In genomic region chr2:231514225-231514950, GRCh38 we compare ENCODE assay signal across 8 cellular contexts. TPM values are rescaled to one million over a fixed set of nuclear protein-coding genes. Genes with fewer than 3 reads are reported as not detected.
DNase-seq lines count a peak whose midpoint lies in the region; ATAC-seq, FAIRE-seq and TF ChIP-seq lines count a peak whose summit lies in the region.

No MANE protein-coding gene starts in this region.

- H3K36me3 Mint-ChIP-seq in neural progenitor cell: no peaks in the 10 kb centered on the region

- H3K9me3 ChIP-seq in MM.1S (replicated peaks; ENCODE audit: insufficient read depth, low read length) (no peaks in the 10 kb centered on the region), neural progenitor cell (ENCODE audit: low read depth) (no peaks in the 10 kb centered on the region), stomach smooth muscle (ENCODE audit: control insufficient read depth in 2 of 2, low read length in 2 of 2) (no peaks in the 10 kb centered on the region)

- no peaks in the 10 kb centered on the region for H3K36me3 ChIP-seq in MM.1S (replicated peaks; ENCODE audit: insufficient read depth, low read length)
- H3K36me3 ChIP-seq in neural progenitor cell: no peaks in the 10 kb centered on the region
- no peaks in the 10 kb centered on the region for H3K36me3 ChIP-seq in stomach smooth muscle (ENCODE audit: control insufficient read depth in 2 of 2, insufficient read depth in 2 of 2, low read length in 2 of 2)

- H3K4me3 ChIP-seq in MM.1S (ENCODE audit: low read length): peak overlapping the region; percentile 73
- peak overlapping the region; percentile 54 for H3K4me3 ChIP-seq in neural progenitor cell
- H3K4me3 ChIP-seq in stomach smooth muscle (ENCODE audit: low read length in 2 of 2): peak overlapping the region; percentile 86 to 95

- TF ChIP-seq CTCF in MM.1S (IDR thresholded peaks at IDR 0.05; ENCODE audit: low read length) (no peak), foreskin keratinocyte (conservative IDR thresholded peaks at IDR 0.05) (no peak), neural progenitor cell (IDR thresholded peaks at IDR 0.05) (no peak)

- peak; percentile 88 for FAIRE-seq in G401.6 (lab: Jason Lieb, UNC)

- H3K79me2 ChIP-seq in MM.1S (ENCODE audit: low read length) (no peaks in the 10 kb centered on the region), neural progenitor cell (ENCODE audit: low read depth) (peaks cover 7% of the 10 kb centered on the region)

- H3K9me3 Mint-ChIP-seq in neural progenitor cell: no peaks in the 10 kb centered on the region

- ATAC-seq in foreskin keratinocyte: peak; percentile 99

- H3K9ac ChIP-seq in MM.1S (ENCODE audit: low read length) (peak overlapping the region; percentile 68), neural progenitor cell (no peak overlapping the region), stomach smooth muscle (ENCODE audit: low read length in 2 of 2) (peak overlapping the region; percentile 89 to 99)

- H3K4me1 ChIP-seq in MM.1S (ENCODE audit: low read length): no peaks in the 10 kb centered on the region
- H3K4me1 ChIP-seq in foreskin keratinocyte: peaks cover 4% of the 10 kb centered on the region
- H3K4me1 ChIP-seq in neural progenitor cell: peaks cover 8% of the 10 kb centered on the region
- peaks cover 11% of the 10 kb centered on the region for H3K4me1 ChIP-seq in stomach smooth muscle (ENCODE audit: control insufficient read depth, insufficient read depth, low read length)

- peaks cover 17% of the 10 kb centered on the region for H3K4me1 Mint-ChIP-seq in neural progenitor cell

- H2AFZ ChIP-seq in MM.1S (ENCODE audit: low read length): peak overlapping the region; percentile 94
- H2AFZ ChIP-seq in neural progenitor cell (replicated peaks): peak overlapping the region; percentile 55

- H3K27me3 ChIP-seq in MM.1S (replicated peaks; ENCODE audit: insufficient read depth, low read length) (0 out of 2 replicates have a peak, but pooled peaks cover 5% of the 10 kb centered on the region), foreskin keratinocyte (no peaks in the 10 kb centered on the region), neural progenitor cell (peaks cover 8% of the 10 kb centered on the region), stomach smooth muscle (ENCODE audit: control insufficient read depth in 1 of 2, insufficient read depth in 2 of 2, low read length in 2 of 2) (no peaks in the 10 kb centered on the region)

- 0 out of 2 replicates have a peak, but pooled peaks cover 11% of the 10 kb centered on the region for H3F3A ChIP-seq in MM.1S (ENCODE audit: insufficient read depth, low read length)
- H3F3A ChIP-seq in neural progenitor cell (ENCODE audit: low read depth): no peaks in the 10 kb centered on the region

- peak overlapping the region; percentile 96 for H3K27ac Mint-ChIP-seq in neural progenitor cell

- peak overlapping the region; percentile 89 for H3K4me2 ChIP-seq in MM.1S (ENCODE audit: low read depth, low read length)
- H3K4me2 ChIP-seq in neural progenitor cell: peak overlapping the region; percentile 78

- DNase-seq in HCEC 1CT: peak; percentile 95
- DNase-seq in MM.1S: peak; percentile 96
- peak; percentile 93 for DNase-seq in SHP77 treated with DMSO at 0.1 percent for 48 hours (lab: John Stamatoyannopoulos, UW)
- DNase-seq in activated gamma-delta T cell treated with anti-CD3 and anti-CD28 coated beads, Interleukin-2, amount 50 U/mL, for 16 hours (ENCODE audit: low read depth): peak; percentile 97
- DNase-seq in foreskin keratinocyte: peak; percentile 86 to 92
- peak; percentile 99 for DNase-seq in neural progenitor cell (ENCODE audit: low spot score)

- H3K27me3 Mint-ChIP-seq in neural progenitor cell (ENCODE audit: insufficient read depth, low read depth): peaks cover 4% of the 10 kb centered on the region

- peak overlapping the region; percentile 93 for H3K4me3 Mint-ChIP-seq in neural progenitor cell

- H4K20me1 ChIP-seq in MM.1S (ENCODE audit: insufficient read depth, low read length): no peaks in the 10 kb centered on the region
- no peaks in the 10 kb centered on the region for H4K20me1 ChIP-seq in neural progenitor cell (ENCODE audit: low read depth)

- H3K9me2 ChIP-seq in MM.1S (replicated peaks; ENCODE audit: insufficient read depth, low read length): no peaks in the 10 kb centered on the region

- peak overlapping the region; percentile 26; the same call in 1 of the 2 replicates for H3K27ac ChIP-seq in MM.1S (ENCODE audit: low read length)
- H3K27ac ChIP-seq in foreskin keratinocyte: peak overlapping the region; percentile 87
- H3K27ac ChIP-seq in neural progenitor cell: no peak overlapping the region
- H3K27ac ChIP-seq in stomach smooth muscle (ENCODE audit: low read length): peak overlapping the region; percentile 76

RNA-seq across cellular contexts. Expression of gene NMUR1, which starts 15.9 kb away (rescaled TPM):
- total RNA-seq in foreskin keratinocyte (not detected in 2 replicates), neural progenitor cell (ENCODE audit: low replicate concordance) (0.52 and 0.56 TPM in 2 replicates)
- polyA plus RNA-seq in foreskin keratinocyte: not detected in 2 replicates

RNA-seq across cellular contexts. Expression of gene NCL, which starts 50.1 kb away (rescaled TPM):
- total RNA-seq in foreskin keratinocyte: 474 and 700 TPM in 2 replicates
- polyA plus RNA-seq in foreskin keratinocyte: 414 and 535 TPM in 2 replicates
- 257 and 354 TPM in 2 replicates for total RNA-seq in neural progenitor cell (ENCODE audit: low replicate concordance)
